ENCODE assay signal across 1 cellular context in genomic region chr16:5056347-5056746, GRCh38.
TF ChIP-seq lines count a peak whose summit lies in the region.

No MANE protein-coding gene starts in this region.

TF ChIP-seq in HepG2, 621 proteins besides CTCF, POLR2A, EP300 and RAD21 (continued from another document and continues in another):
- TF ChIP-seq, protein P1, sequence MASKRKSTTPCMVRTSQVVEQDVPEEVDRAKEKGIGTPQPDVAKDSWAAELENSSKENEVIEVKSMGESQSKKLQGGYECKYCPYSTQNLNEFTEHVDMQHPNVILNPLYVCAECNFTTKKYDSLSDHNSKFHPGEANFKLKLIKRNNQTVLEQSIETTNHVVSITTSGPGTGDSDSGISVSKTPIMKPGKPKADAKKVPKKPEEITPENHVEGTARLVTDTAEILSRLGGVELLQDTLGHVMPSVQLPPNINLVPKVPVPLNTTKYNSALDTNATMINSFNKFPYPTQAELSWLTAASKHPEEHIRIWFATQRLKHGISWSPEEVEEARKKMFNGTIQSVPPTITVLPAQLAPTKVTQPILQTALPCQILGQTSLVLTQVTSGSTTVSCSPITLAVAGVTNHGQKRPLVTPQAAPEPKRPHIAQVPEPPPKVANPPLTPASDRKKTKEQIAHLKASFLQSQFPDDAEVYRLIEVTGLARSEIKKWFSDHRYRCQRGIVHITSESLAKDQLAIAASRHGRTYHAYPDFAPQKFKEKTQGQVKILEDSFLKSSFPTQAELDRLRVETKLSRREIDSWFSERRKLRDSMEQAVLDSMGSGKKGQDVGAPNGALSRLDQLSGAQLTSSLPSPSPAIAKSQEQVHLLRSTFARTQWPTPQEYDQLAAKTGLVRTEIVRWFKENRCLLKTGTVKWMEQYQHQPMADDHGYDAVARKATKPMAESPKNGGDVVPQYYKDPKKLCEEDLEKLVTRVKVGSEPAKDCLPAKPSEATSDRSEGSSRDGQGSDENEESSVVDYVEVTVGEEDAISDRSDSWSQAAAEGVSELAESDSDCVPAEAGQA (IDR thresholded peaks at IDR 0.05; ENCODE audit: low read depth): no peak
- TF ChIP-seq, protein P1 (CRISPR knock-in tag; IDR thresholded peaks at IDR 0.05; ENCODE audit: borderline replicate concordance): no peak
- TF ChIP-seq, protein P2, sequence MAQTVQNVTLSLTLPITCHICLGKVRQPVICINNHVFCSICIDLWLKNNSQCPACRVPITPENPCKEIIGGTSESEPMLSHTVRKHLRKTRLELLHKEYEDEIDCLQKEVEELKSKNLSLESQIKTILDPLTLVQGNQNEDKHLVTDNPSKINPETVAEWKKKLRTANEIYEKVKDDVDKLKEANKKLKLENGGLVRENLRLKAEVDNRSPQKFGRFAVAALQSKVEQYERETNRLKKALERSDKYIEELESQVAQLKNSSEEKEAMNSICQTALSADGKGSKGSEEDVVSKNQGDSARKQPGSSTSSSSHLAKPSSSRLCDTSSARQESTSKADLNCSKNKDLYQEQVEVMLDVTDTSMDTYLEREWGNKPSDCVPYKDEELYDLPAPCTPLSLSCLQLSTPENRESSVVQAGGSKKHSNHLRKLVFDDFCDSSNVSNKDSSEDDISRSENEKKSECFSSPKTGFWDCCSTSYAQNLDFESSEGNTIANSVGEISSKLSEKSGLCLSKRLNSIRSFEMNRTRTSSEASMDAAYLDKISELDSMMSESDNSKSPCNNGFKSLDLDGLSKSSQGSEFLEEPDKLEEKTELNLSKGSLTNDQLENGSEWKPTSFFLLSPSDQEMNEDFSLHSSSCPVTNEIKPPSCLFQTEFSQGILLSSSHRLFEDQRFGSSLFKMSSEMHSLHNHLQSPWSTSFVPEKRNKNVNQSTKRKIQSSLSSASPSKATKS (CRISPR knock-in tag; IDR thresholded peaks at IDR 0.05): no peak
- TF ChIP-seq PHB2 (IDR thresholded peaks at IDR 0.05; ENCODE audit: partially characterized antibody) (no peak), KDM5B (CRISPR knock-in tag; IDR thresholded peaks at IDR 0.05; ENCODE audit: borderline replicate concordance) (no peak), HOXA5 (CRISPR knock-in tag; IDR thresholded peaks at IDR 0.05) (peak; percentile 36; the same call in 1 of the 2 replicates), CREM (IDR thresholded peaks at IDR 0.05) (no peak), CREM (CRISPR knock-in tag; IDR thresholded peaks at IDR 0.05) (no peak), SP140L (CRISPR knock-in tag; IDR thresholded peaks at IDR 0.05; ENCODE audit: borderline replicate concordance) (no peak), NFIB (CRISPR knock-in tag; IDR thresholded peaks at IDR 0.05; ENCODE audit: borderline replicate concordance) (no peak), NKX3-1 (CRISPR knock-in tag; IDR thresholded peaks at IDR 0.05) (0 out of 2 replicates have a peak, but pooled peaks have one; percentile 60), CHD4 (IDR thresholded peaks at IDR 0.05; ENCODE audit: borderline replicate concordance, low read length) (no peak), HOXA3 (CRISPR knock-in tag; IDR thresholded peaks at IDR 0.05) (peak; percentile 54; the same call in 1 of the 2 replicates), ASH2L (IDR thresholded peaks at IDR 0.05; ENCODE audit: insufficient read length, low read depth, low read length) (no peak), GATAD1 (CRISPR knock-in tag; IDR thresholded peaks at IDR 0.05) (no peak; the same call in 1 of the 2 replicates), GFI1 (CRISPR knock-in tag; IDR thresholded peaks at IDR 0.05; ENCODE audit: borderline replicate concordance) (no peak), CENPX (CRISPR knock-in tag; IDR thresholded peaks at IDR 0.05) (no peak), HMGA1 (CRISPR knock-in tag; conservative IDR thresholded peaks at IDR 0.05) (no peak), TIGD3 (CRISPR knock-in tag; IDR thresholded peaks at IDR 0.05; ENCODE audit: borderline replicate concordance) (no peak), ZNF326 (CRISPR knock-in tag; IDR thresholded peaks at IDR 0.05; ENCODE audit: borderline replicate concordance) (no peak), ZBTB34 (CRISPR knock-in tag; IDR thresholded peaks at IDR 0.05) (no peak), ZNF572 (CRISPR knock-in tag; IDR thresholded peaks at IDR 0.05) (no peak), RXRA (CRISPR knock-in tag; IDR thresholded peaks at IDR 0.05) (no peak), MYC (CRISPR knock-in tag; IDR thresholded peaks at IDR 0.05; ENCODE audit: borderline replicate concordance) (no peak), ZSCAN20 (CRISPR knock-in tag; IDR thresholded peaks at IDR 0.05; ENCODE audit: borderline replicate concordance) (no peak), CBX5 (CRISPR knock-in tag; IDR thresholded peaks at IDR 0.05; ENCODE audit: borderline replicate concordance) (no peak; the same call in 1 of the 2 replicates), SP5 (CRISPR knock-in tag; IDR thresholded peaks at IDR 0.05; ENCODE audit: borderline replicate concordance, low read depth) (no peak), ZNF605 (CRISPR knock-in tag; IDR thresholded peaks at IDR 0.05) (no peak), NFIC (IDR thresholded peaks at IDR 0.05; ENCODE audit: low read length) (no peak), SAP130 (CRISPR knock-in tag; IDR thresholded peaks at IDR 0.05; ENCODE audit: low read depth) (no peak), ZNF562 (CRISPR knock-in tag; IDR thresholded peaks at IDR 0.05; ENCODE audit: borderline replicate concordance) (no peak), ZNF354B (CRISPR knock-in tag; IDR thresholded peaks at IDR 0.05) (no peak), RFXANK (CRISPR knock-in tag; IDR thresholded peaks at IDR 0.05) (no peak), ZNF513 (CRISPR knock-in tag; conservative IDR thresholded peaks at IDR 0.05) (0 out of 2 replicates have a peak, but pooled peaks have one; percentile 65)
- TF ChIP-seq, protein P3, sequence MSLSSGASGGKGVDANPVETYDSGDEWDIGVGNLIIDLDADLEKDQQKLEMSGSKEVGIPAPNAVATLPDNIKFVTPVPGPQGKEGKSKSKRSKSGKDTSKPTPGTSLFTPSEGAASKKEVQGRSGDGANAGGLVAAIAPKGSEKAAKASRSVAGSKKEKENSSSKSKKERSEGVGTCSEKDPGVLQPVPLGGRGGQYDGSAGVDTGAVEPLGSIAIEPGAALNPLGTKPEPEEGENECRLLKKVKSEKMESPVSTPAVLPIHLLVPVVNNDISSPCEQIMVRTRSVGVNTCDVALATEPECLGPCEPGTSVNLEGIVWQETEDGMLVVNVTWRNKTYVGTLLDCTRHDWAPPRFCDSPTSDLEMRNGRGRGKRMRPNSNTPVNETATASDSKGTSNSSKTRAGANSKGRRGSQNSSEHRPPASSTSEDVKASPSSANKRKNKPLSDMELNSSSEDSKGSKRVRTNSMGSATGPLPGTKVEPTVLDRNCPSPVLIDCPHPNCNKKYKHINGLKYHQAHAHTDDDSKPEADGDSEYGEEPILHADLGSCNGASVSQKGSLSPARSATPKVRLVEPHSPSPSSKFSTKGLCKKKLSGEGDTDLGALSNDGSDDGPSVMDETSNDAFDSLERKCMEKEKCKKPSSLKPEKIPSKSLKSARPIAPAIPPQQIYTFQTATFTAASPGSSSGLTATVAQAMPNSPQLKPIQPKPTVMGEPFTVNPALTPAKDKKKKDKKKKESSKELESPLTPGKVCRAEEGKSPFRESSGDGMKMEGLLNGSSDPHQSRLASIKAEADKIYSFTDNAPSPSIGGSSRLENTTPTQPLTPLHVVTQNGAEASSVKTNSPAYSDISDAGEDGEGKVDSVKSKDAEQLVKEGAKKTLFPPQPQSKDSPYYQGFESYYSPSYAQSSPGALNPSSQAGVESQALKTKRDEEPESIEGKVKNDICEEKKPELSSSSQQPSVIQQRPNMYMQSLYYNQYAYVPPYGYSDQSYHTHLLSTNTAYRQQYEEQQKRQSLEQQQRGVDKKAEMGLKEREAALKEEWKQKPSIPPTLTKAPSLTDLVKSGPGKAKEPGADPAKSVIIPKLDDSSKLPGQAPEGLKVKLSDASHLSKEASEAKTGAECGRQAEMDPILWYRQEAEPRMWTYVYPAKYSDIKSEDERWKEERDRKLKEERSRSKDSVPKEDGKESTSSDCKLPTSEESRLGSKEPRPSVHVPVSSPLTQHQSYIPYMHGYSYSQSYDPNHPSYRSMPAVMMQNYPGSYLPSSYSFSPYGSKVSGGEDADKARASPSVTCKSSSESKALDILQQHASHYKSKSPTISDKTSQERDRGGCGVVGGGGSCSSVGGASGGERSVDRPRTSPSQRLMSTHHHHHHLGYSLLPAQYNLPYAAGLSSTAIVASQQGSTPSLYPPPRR (CRISPR knock-in tag; IDR thresholded peaks at IDR 0.05; ENCODE audit: borderline replicate concordance): no peak
- TF ChIP-seq, protein P4, sequence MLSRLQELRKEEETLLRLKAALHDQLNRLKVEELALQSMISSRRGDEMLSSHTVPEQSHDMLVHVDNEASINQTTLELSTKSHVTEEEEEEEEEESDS (CRISPR knock-in tag; IDR thresholded peaks at IDR 0.05; ENCODE audit: borderline replicate concordance): no peak
- TF ChIP-seq, protein P5, sequence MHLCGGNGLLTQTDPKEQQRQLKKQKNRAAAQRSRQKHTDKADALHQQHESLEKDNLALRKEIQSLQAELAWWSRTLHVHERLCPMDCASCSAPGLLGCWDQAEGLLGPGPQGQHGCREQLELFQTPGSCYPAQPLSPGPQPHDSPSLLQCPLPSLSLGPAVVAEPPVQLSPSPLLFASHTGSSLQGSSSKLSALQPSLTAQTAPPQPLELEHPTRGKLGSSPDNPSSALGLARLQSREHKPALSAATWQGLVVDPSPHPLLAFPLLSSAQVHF (CRISPR knock-in tag; IDR thresholded peaks at IDR 0.05): no peak
- TF ChIP-seq, protein P6, sequence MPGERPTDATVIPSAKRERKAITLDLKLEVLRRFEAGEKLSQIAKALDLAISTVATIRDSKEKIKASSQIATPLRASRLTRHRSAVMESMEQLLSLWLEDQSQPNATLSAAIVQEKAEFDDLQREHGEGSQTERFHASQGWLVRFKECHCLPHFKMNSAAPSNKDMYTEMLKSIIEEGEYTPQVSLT (CRISPR knock-in tag; IDR thresholded peaks at IDR 0.05; ENCODE audit: borderline replicate concordance, low read depth): no peak
- TF ChIP-seq, protein P7, sequence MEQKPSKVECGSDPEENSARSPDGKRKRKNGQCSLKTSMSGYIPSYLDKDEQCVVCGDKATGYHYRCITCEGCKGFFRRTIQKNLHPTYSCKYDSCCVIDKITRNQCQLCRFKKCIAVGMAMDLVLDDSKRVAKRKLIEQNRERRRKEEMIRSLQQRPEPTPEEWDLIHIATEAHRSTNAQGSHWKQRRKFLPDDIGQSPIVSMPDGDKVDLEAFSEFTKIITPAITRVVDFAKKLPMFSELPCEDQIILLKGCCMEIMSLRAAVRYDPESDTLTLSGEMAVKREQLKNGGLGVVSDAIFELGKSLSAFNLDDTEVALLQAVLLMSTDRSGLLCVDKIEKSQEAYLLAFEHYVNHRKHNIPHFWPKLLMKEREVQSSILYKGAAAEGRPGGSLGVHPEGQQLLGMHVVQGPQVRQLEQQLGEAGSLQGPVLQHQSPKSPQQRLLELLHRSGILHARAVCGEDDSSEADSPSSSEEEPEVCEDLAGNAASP (CRISPR knock-in tag; IDR thresholded peaks at IDR 0.05; ENCODE audit: borderline replicate concordance): peak; percentile 20; the same call in 1 of the 2 replicates
